In the genomic region with DNA sequence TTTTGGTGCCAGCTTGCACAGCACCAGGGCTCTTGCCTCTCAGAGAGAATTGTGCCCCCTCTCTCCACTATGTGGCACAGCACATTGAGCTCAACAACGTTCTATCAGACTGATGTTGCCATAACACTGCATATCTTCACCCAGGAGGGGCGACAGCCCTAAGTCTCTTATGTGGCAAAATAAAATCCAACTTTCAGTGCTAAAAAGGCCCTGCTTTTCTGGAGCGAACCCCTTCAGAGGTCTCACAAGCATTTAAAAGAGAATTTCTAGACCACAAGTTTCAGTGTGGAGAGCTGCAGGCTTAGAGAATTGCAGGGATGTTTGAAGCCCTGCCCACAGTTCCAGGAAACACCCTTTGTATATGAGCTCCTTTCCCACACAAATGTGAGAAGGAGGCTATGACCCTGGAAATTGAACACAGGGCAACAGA, we compare ENCODE assay signal across 10 cellular contexts.
DNase-seq lines count a peak whose midpoint lies in the region; ATAC-seq and TF ChIP-seq lines count a peak whose summit lies in the region.
"Had no signal": no experiment of that assay in that cellular context is flagged by ENCODE, and none has a peak within 500 bp of the region (broad histone marks: within the 10 kb centered on the region; RNA-seq: fewer than 3 reads in every experiment).

No MANE protein-coding gene starts in this region.

- H3K27me3 ChIP-seq in ectodermal cell (ENCODE audit: control insufficient read depth, insufficient read depth, low read length, poor library complexity, severe bottlenecking) (no peaks in the 10 kb centered on the region), smooth muscle cell (ENCODE audit: low read depth) (no peaks in the 10 kb centered on the region)
- H3K27me3 ChIP-seq: SJSA1 had no signal

- H3K36me3 Mint-ChIP-seq in activated CD4-positive, alpha-beta T cell treated with anti-CD3 and anti-CD28 coated beads, Interleukin-2, amount 10 ng/mL, durations not matched to agents 7 days and 5 days (ENCODE audit: low read depth), result peaks cover 16% of the 10 kb centered on the region

- peak overlapping the region; percentile 3 for H3K4me3 Mint-ChIP-seq in activated CD4-positive, alpha-beta T cell treated with anti-CD3 and anti-CD28 coated beads, Interleukin-2, amount 10 ng/mL, durations not matched to agents 7 days and 5 days

- H3K4me3 ChIP-seq in ectodermal cell (ENCODE audit: insufficient read depth, low read depth, low read length), result no peak overlapping the region
- H3K4me3 ChIP-seq in smooth muscle cell, result no peak overlapping the region
- H3K4me3 ChIP-seq: SJSA1 had no signal

- no peak overlapping the region for H3K9ac ChIP-seq in smooth muscle cell (ENCODE audit: low read depth)

- POLR2A ChIA-PET in activated CD4-positive, alpha-beta T cell treated with anti-CD3 and anti-CD28 coated beads, Interleukin-2, amount 10 ng/mL, durations not matched to agents 7 days and 5 days (lab: Charles Lee), result no interaction called here

- peak overlapping the region; percentile 40 for H3K27ac ChIP-seq in ectodermal cell (ENCODE audit: insufficient read depth, low read depth, low read length, poor library complexity, severe bottlenecking)
- peak overlapping the region; percentile 4 for H3K27ac ChIP-seq in smooth muscle cell (ENCODE audit: low read depth)
- H3K27ac ChIP-seq: SJSA1 had no signal

- ATAC-seq in GM21515 (IDR thresholded peaks at IDR 0.05; ENCODE audit: unreplicated experiment), result no peak

- TF ChIP-seq CTCF in smooth muscle cell (IDR thresholded peaks at IDR 0.05; ENCODE audit: borderline replicate concordance, insufficient read depth, poor library complexity, severe bottlenecking), result no peak

- in situ Hi-C loops in SK-MEL-5 (cut with HindIII; ENCODE audit: low pct_unique_long_range_greater_than_20kb, low sequenced_read_pairs), result no loop called here

- H4K20me1 ChIP-seq in smooth muscle cell (ENCODE audit: low read depth), result no peaks in the 10 kb centered on the region

- H3K9me3 ChIP-seq in ectodermal cell (ENCODE audit: control insufficient read depth, low read length), result no peaks in the 10 kb centered on the region
- H3K9me3 ChIP-seq in smooth muscle cell (replicated peaks; ENCODE audit: low read depth), result no peaks in the 10 kb centered on the region
- H3K9me3 ChIP-seq: SJSA1 had no signal

- H3K27me3 Mint-ChIP-seq in activated CD4-positive, alpha-beta T cell treated with anti-CD3 and anti-CD28 coated beads, Interleukin-2, amount 10 ng/mL, durations not matched to agents 7 days and 5 days, result no peaks in the 10 kb centered on the region

- peak overlapping the region; percentile 83 for H3K27ac Mint-ChIP-seq in activated CD4-positive, alpha-beta T cell treated with anti-CD3 and anti-CD28 coated beads, Interleukin-2, amount 10 ng/mL, durations not matched to agents 7 days and 5 days

- peaks cover 15% of the 10 kb centered on the region for H3K9me3 Mint-ChIP-seq in activated CD4-positive, alpha-beta T cell treated with anti-CD3 and anti-CD28 coated beads, Interleukin-2, amount 10 ng/mL, durations not matched to agents 7 days and 5 days

- H3K4me2 ChIP-seq in smooth muscle cell, result peak overlapping the region; percentile 1

- 80 to 82% methylated on average over 3 of the region's 3 CpGs for WGBS in ectodermal cell, 2 experiments
- WGBS in smooth muscle cell (ENCODE audit: low lambda C conversion rate), result 44% methylated on average over 3 of the region's 3 CpGs

- H3K36me3 ChIP-seq in ectodermal cell (ENCODE audit: control insufficient read depth, insufficient read depth, low read length) (no peaks in the 10 kb centered on the region), smooth muscle cell (ENCODE audit: low read depth) (no peaks in the 10 kb centered on the region)
- H3K36me3 ChIP-seq: SJSA1 had no signal

- H3K79me2 ChIP-seq in smooth muscle cell (ENCODE audit: low read depth), result no peaks in the 10 kb centered on the region

- H3F3A ChIP-seq in smooth muscle cell (ENCODE audit: low read depth), result peaks cover 16% of the 10 kb centered on the region

- CTCF ChIA-PET in activated CD4-positive, alpha-beta T cell treated with anti-CD3 and anti-CD28 coated beads, Interleukin-2, amount 10 ng/mL, durations not matched to agents 7 days and 5 days (lab: Charles Lee), result interaction anchor here (0.5 to 2.3 kb wide), 11 partner anchors 10 to 297 kb away, joined by 3 to 20 read pairs (median 4); no protein-coding TSS in a partner anchor

- DNase-seq in activated CD4-positive, alpha-beta T cell treated with anti-CD3 and anti-CD28 coated beads, Interleukin-2, amount 10 ng/mL, durations not matched to agents 7 days and 5 days, result peak; percentile 44
- DNase-seq in activated CD4-positive, alpha-beta T cell treated with anti-CD3 and anti-CD28 coated beads, Interleukin-2, amount 50 U/mL, for 4 hours, result no peak
- peak; percentile 57 for DNase-seq in SK-MEL-5 (ENCODE audit: low read depth, low spot score)
- DNase-seq in smooth muscle cell (lab: John Stamatoyannopoulos, UW; ENCODE audit: unreplicated experiment), result no peak
- DNase-seq in NCI-H226, result no peak
- DNase-seq in ureter (ENCODE audit: low spot score), result no peak
- DNase-seq: NCI-H2029 treated with DMSO at 0.1 percent for 48 hours had no signal

- peak overlapping the region; percentile 1 for H2AFZ ChIP-seq in smooth muscle cell (ENCODE audit: low read depth)

- H3K4me1 ChIP-seq in ectodermal cell (ENCODE audit: control insufficient read depth, insufficient read depth, low read length) (peaks cover 12% of the 10 kb centered on the region), smooth muscle cell (ENCODE audit: low read depth) (peaks cover 12% of the 10 kb centered on the region)

- H3K4me1 Mint-ChIP-seq in activated CD4-positive, alpha-beta T cell treated with anti-CD3 and anti-CD28 coated beads, Interleukin-2, amount 10 ng/mL, durations not matched to agents 7 days and 5 days, result peaks cover 72% of the 10 kb centered on the region

Comparison
In these comparisons a context has a peak if more than half of its experiments do, and no peak if none do; other contexts are left out.
1. DNase-seq: peak in activated CD4-positive, alpha-beta T cell treated with anti-CD3 and anti-CD28 coated beads, Interleukin-2, amount 10 ng/mL, durations not matched to agents 7 days and 5 days (single experiment) and SK-MEL-5 (single experiment); none in activated CD4-positive, alpha-beta T cell treated with anti-CD3 and anti-CD28 coated beads, Interleukin-2, amount 50 U/mL, for 4 hours (0 of 2), smooth muscle cell (single experiment), NCI-H226 (single experiment) and ureter (single experiment).